8 cellular contexts compared by ENCODE assay signal in genomic region chr6:42260972-42261371, GRCh38. TPM values are rescaled to one million over a fixed set of nuclear protein-coding genes. Genes with fewer than 3 reads are reported as not detected.
DNase-seq lines count a peak whose midpoint lies in the region; ATAC-seq and TF ChIP-seq lines count a peak whose summit lies in the region.

No MANE protein-coding gene starts in this region.

- peaks cover 34% of the 10 kb centered on the region for H3K27me3 Mint-ChIP-seq in nephron progenitor cell (ENCODE audit: low read depth, poor library complexity)
- H3K27me3 Mint-ChIP-seq in T-helper 2 cell treated with Interferon-gamma antibody and Interleukin-4, amounts not matched to agents 5 μg/mL and 100 μg/mL, for 36 hours (ENCODE audit: low read depth), result no peaks in the 10 kb centered on the region

- peak; percentile 55 to 65 for ATAC-seq in activated CD4-positive, CD25-positive, alpha-beta regulatory T cell treated with anti-CD3 and anti-CD28 coated beads, Interleukin-2, amount 50 U/mL, for 24 hours

- H3K4me1 Mint-ChIP-seq in nephron progenitor cell, result peaks cover 50% of the 10 kb centered on the region
- H3K4me1 Mint-ChIP-seq in T-helper 2 cell treated with Interferon-gamma antibody and Interleukin-4, amounts not matched to agents 5 μg/mL and 100 μg/mL, for 36 hours (ENCODE audit: low read depth), result peaks cover 3% of the 10 kb centered on the region

- H3K36me3 Mint-ChIP-seq in nephron progenitor cell (ENCODE audit: low read depth), result peaks cover 11% of the 10 kb centered on the region
- peaks cover 12% of the 10 kb centered on the region for H3K36me3 Mint-ChIP-seq in T-helper 2 cell treated with Interferon-gamma antibody and Interleukin-4, amounts not matched to agents 5 μg/mL and 100 μg/mL, for 36 hours (ENCODE audit: low read depth)

- H3K9me3 Mint-ChIP-seq in nephron progenitor cell, result no peaks in the 10 kb centered on the region
- H3K9me3 Mint-ChIP-seq in T-helper 2 cell treated with Interferon-gamma antibody and Interleukin-4, amounts not matched to agents 5 μg/mL and 100 μg/mL, for 36 hours, result no peaks in the 10 kb centered on the region

- TF ChIP-seq CTCF in nephron progenitor cell (IDR thresholded peaks at IDR 0.05), result peak; percentile 44

- H3K27ac Mint-ChIP-seq in nephron progenitor cell, result no peak overlapping the region
- no peak overlapping the region for H3K27ac Mint-ChIP-seq in T-helper 2 cell treated with Interferon-gamma antibody and Interleukin-4, amounts not matched to agents 5 μg/mL and 100 μg/mL, for 36 hours

- DNase-seq in NCI-H82 (lab: John Stamatoyannopoulos, UW) (peak; percentile 62), NCI-H82 treated with DMSO at 0.1 percent for 48 hours (lab: John Stamatoyannopoulos, UW; ENCODE audit: unreplicated experiment) (no peak), ecto neural progenitor cell (ENCODE audit: low spot score) (peak; percentile 73), nephron progenitor cell (peak; percentile 44), H4 (ENCODE audit: low spot score) (no peak), NCI-H1092 (lab: John Stamatoyannopoulos, UW) (no peak)
- DNase-seq in T-helper 2 cell treated with Interferon-gamma antibody and Interleukin-4, amounts not matched to agents 5 μg/mL and 100 μg/mL, for 36 hours (ENCODE audit: low spot score), result no peak

- H3K4me3 Mint-ChIP-seq in nephron progenitor cell, result no peak overlapping the region
- H3K4me3 Mint-ChIP-seq in T-helper 2 cell treated with Interferon-gamma antibody and Interleukin-4, amounts not matched to agents 5 μg/mL and 100 μg/mL, for 36 hours, result no peak overlapping the region

RNA-seq across cellular contexts. Expression of gene MRPS10, which starts 43.3 kb away (rescaled TPM):
- 73.5 and 84.6 TPM in 2 replicates for total RNA-seq in H4 (2014; rRNA removed; shearing (Covaris generic))

Comparison
In these comparisons a context has a peak if more than half of its experiments do, and no peak if none do; other contexts are left out.
1. DNase-seq: peak in NCI-H82 (single experiment), ecto neural progenitor cell (single experiment) and nephron progenitor cell (single experiment); none in NCI-H82 treated with DMSO at 0.1 percent for 48 hours (single experiment), H4 (single experiment), NCI-H1092 (single experiment) and T-helper 2 cell treated with Interferon-gamma antibody and Interleukin-4, amounts not matched to agents 5 μg/mL and 100 μg/mL, for 36 hours (single experiment).